ENCODE assay signal across 18 cellular contexts in genomic region chr4:175308236-175308635, GRCh38.
A peak's percentile ranks its signal among the peaks of the same experiment; 100 is the strongest.
DNase-seq lines count a peak whose midpoint lies in the region; FAIRE-seq and TF ChIP-seq lines count a peak whose summit lies in the region.
"Had no signal": no experiment of that assay in that cellular context is flagged by ENCODE, and none has a peak within 500 bp of the region (broad histone marks: within the 10 kb centered on the region; RNA-seq: fewer than 3 reads in every experiment).

No MANE protein-coding gene starts in this region.

- peaks cover 9% of the 10 kb centered on the region for H3K4me1 ChIP-seq in mesodermal cell (ENCODE audit: control insufficient read depth, insufficient read depth, low read length, poor library complexity, severe bottlenecking)
- H3K4me1 ChIP-seq: body of pancreas, transverse colon had no signal

- H3K36me3 ChIP-seq in bronchial epithelial cell (ENCODE audit: control insufficient read depth, insufficient read depth, low read length) (no peaks in the 10 kb centered on the region), mesodermal cell (ENCODE audit: control insufficient read depth, insufficient read depth, low read length) (no peaks in the 10 kb centered on the region)
- H3K36me3 ChIP-seq: transverse colon had no signal

- H3K27ac ChIP-seq in mesodermal cell (ENCODE audit: low read depth, low read length, severe bottlenecking), result peak overlapping the region; percentile 78
- H3K27ac ChIP-seq: A549, body of pancreas, transverse colon had no signal

- no peak overlapping the region for H3K4me3 ChIP-seq in bronchial epithelial cell (ENCODE audit: low read depth, low read length)
- no peak overlapping the region for H3K4me3 ChIP-seq in mesodermal cell (ENCODE audit: extremely low read depth, insufficient read depth, low read length, poor library complexity, severe bottlenecking)
- H3K4me3 ChIP-seq: A549, body of pancreas, transverse colon had no signal

- no peak for TF ChIP-seq CTCF in bronchial epithelial cell (IDR thresholded peaks at IDR 0.05; ENCODE audit: insufficient read depth, low read length, severe bottlenecking)
- TF ChIP-seq CTCF in GM10266 (IDR thresholded peaks at IDR 0.05; ENCODE audit: control insufficient read depth, insufficient read depth, low read depth, missing control alignments), result no peak
- TF ChIP-seq CTCF in GM20000 (IDR thresholded peaks at IDR 0.05; ENCODE audit: extremely low read depth, missing control alignments), result no peak

- H3K27me3 ChIP-seq in bronchial epithelial cell (ENCODE audit: control insufficient read depth, insufficient read depth, low read length), result no peaks in the 10 kb centered on the region
- H3K27me3 ChIP-seq: body of pancreas, transverse colon had no signal

- 76 to 93% methylated on average over 3 of the region's 5 CpGs for WGBS in mesodermal cell (ENCODE audit: insufficient coverage in 2 of 2), 2 experiments

- peak; percentile 15 for DNase-seq in AG08395 (ENCODE audit: low spot score)
- peak; percentile 41 for DNase-seq in LHCN-M2 (ENCODE audit: low read depth)
- peak; percentile 35 for DNase-seq in bronchial epithelial cell (ENCODE audit: low read depth)
- no peak for DNase-seq in NCI-H1694 treated with DMSO at 0.1 percent for 48 hours (lab: John Stamatoyannopoulos, UW)
- DNase-seq in GM10266 (ENCODE audit: extremely low spot score), result no peak
- no peak for DNase-seq in GM20000 (ENCODE audit: low spot score)
- no peak for DNase-seq in SKM-1 (lab: John Stamatoyannopoulos, UW; ENCODE audit: unreplicated experiment)
- DNase-seq: activated CD4-positive, alpha-beta T cell treated with anti-CD3 and anti-CD28 coated beads, Interleukin-2, amount 10 ng/mL, durations not matched to agents 7 days and 5 days; activated naive CD4-positive, alpha-beta T cell; body of pancreas; cortex of kidney; head of caudate nucleus; transverse colon had no signal

- FAIRE-seq in bronchial epithelial cell (lab: Jason Lieb, UNC), result no peak
- FAIRE-seq: A549, G401.6, GM12892, TTC549 had no signal

- H3K9me3 ChIP-seq in mesodermal cell (ENCODE audit: control insufficient read depth, low read length), result no peaks in the 10 kb centered on the region
- H3K9me3 ChIP-seq: A549, body of pancreas, transverse colon had no signal

Comparison
In these comparisons a context has a peak if more than half of its experiments do, and no peak if none do; other contexts are left out.
1. DNase-seq: peak in AG08395 (single experiment), LHCN-M2 (single experiment) and bronchial epithelial cell (single experiment); none in NCI-H1694 treated with DMSO at 0.1 percent for 48 hours (single experiment), GM10266 (single experiment), GM20000 (single experiment) and SKM-1 (single experiment).